ENCODE assay signal across 1 cellular context in the genomic region with DNA sequence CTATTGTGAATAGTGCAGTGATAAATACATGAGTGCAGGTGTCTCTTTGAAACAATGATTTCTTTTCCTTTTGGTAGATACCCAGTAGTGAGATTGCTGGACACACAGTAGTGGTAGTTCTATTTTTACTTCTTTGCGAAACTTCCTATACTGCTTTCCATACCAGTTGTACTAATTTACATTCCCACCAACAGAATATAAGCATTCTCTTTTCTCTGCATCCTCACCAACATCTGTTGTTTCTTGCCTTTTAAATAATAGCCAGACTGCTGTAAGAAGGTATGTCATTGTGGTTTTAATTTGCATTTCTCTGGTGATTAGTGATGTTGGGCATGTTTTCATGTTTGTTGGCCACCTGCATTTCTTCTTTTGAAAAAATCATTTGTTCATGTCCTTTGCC.
TF ChIP-seq lines count a peak whose summit lies in the region.

No MANE protein-coding gene starts in this region.

TF ChIP-seq in GM12878, 131 proteins besides CTCF, POLR2A, EP300 and RAD21 (continued from another document):
- TF ChIP-seq, protein P1, sequence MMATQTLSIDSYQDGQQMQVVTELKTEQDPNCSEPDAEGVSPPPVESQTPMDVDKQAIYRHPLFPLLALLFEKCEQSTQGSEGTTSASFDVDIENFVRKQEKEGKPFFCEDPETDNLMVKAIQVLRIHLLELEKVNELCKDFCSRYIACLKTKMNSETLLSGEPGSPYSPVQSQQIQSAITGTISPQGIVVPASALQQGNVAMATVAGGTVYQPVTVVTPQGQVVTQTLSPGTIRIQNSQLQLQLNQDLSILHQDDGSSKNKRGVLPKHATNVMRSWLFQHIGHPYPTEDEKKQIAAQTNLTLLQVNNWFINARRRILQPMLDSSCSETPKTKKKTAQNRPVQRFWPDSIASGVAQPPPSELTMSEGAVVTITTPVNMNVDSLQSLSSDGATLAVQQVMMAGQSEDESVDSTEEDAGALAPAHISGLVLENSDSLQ (IDR thresholded peaks at IDR 0.05): no peak
- TF ChIP-seq HDGF (IDR thresholded peaks at IDR 0.05): no peak
